Comparison of ENCODE assay signal across 16 cellular contexts in the genomic region with DNA sequence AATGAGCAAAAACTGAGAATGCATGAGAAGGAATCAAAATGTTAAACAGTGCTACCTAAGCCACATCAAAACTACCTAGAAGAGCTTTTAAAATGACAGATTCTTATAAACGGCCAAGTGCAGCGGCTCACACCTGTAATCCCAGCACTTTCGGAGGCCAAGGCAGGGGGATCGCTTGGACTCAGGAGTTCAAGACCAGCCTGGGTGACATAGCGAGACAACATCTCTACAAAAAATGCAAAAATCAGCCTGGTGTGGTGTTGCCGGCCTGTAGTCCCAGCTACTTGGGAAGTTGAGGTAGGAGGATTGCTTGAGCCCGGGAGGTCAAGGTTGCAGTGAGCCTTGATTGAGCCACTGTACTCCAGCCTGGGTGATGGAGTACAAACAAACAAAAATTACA. TPM values are rescaled to one million over a fixed set of nuclear protein-coding genes. Genes with fewer than 3 reads are reported as not detected.
DNase-seq lines count a peak whose midpoint lies in the region; ATAC-seq lines count a peak whose summit lies in the region.
"Had no signal": no experiment of that assay in that cellular context is flagged by ENCODE, and none has a peak within 500 bp of the region (broad histone marks: within the 10 kb centered on the region; RNA-seq: fewer than 3 reads in every experiment).

No MANE protein-coding gene starts in this region.

- H3K27me3 Mint-ChIP-seq in activated CD8-positive, alpha-beta memory T cell treated with anti-CD3 and anti-CD28 coated beads, Interleukin-2, amount 10 ng/mL, durations not matched to agents 7 days and 5 days: no peaks in the 10 kb centered on the region
- H3K27me3 Mint-ChIP-seq in T-cell (no peaks in the 10 kb centered on the region), immature natural killer cell (ENCODE audit: low read depth in 3 of 3) (peaks cover 2 to 3% (median 2%) of the 10 kb centered on the region in 3 donors)
- no peaks in the 10 kb centered on the region for H3K27me3 Mint-ChIP-seq in stimulated activated naive CD8-positive, alpha-beta T cell treated with anti-CD3 and anti-CD28 coated beads, Interleukin-15, Interleukin-2, amounts not matched to agents 100 ng/mL and 50 ng/mL, for 24 hours

- CTCF ChIA-PET in activated CD8-positive, alpha-beta memory T cell treated with anti-CD3 and anti-CD28 coated beads, Interleukin-2, amount 10 ng/mL, durations not matched to agents 7 days and 5 days (lab: Charles Lee): interaction anchor here (0.7 to 5.1 kb wide), 6 partner anchors 9 to 214 kb away, joined by 3 to 34 read pairs (median 6); a partner anchor contains a TSS
- CTCF ChIA-PET in T-cell (lab: Charles Lee): interaction anchor here in 1 of 2 donors (0.6 to 1.1 kb wide), 5 partner anchors 11 to 72 kb away, joined by 3 to 6 read pairs (median 3); no protein-coding TSS in a partner anchor

- peak overlapping the region; percentile 88 for H3K27ac Mint-ChIP-seq in activated CD8-positive, alpha-beta memory T cell treated with anti-CD3 and anti-CD28 coated beads, Interleukin-2, amount 10 ng/mL, durations not matched to agents 7 days and 5 days
- H3K27ac Mint-ChIP-seq in T-cell: peak overlapping the region; percentile 53 to 88
- H3K27ac Mint-ChIP-seq in immature natural killer cell: peak overlapping the region; percentile 70 to 93 (median 85)
- peak overlapping the region; percentile 97 for H3K27ac Mint-ChIP-seq in stimulated activated naive CD8-positive, alpha-beta T cell treated with anti-CD3 and anti-CD28 coated beads, Interleukin-15, Interleukin-2, amounts not matched to agents 100 ng/mL and 50 ng/mL, for 24 hours

- POLR2A ChIA-PET in T-cell (lab: Charles Lee): interaction anchor here (0.7 to 1.5 kb wide), 6 partner anchors 9 to 39 kb away, joined by 3 to 10 read pairs (median 3); no protein-coding TSS in a partner anchor

- H3K4me1 Mint-ChIP-seq in activated CD8-positive, alpha-beta memory T cell treated with anti-CD3 and anti-CD28 coated beads, Interleukin-2, amount 10 ng/mL, durations not matched to agents 7 days and 5 days: peaks cover 90% of the 10 kb centered on the region
- H3K4me1 Mint-ChIP-seq in T-cell: peaks cover 95 to 98% (median 96%) of the 10 kb centered on the region in 3 donors
- H3K4me1 Mint-ChIP-seq in immature natural killer cell: peaks cover 95 to 96% of the 10 kb centered on the region in 2 donors
- H3K4me1 Mint-ChIP-seq in stimulated activated naive CD8-positive, alpha-beta T cell treated with anti-CD3 and anti-CD28 coated beads, Interleukin-15, Interleukin-2, amounts not matched to agents 100 ng/mL and 50 ng/mL, for 24 hours (ENCODE audit: low read depth): peaks cover 100% of the 10 kb centered on the region

- H3K4me3 Mint-ChIP-seq in activated CD8-positive, alpha-beta memory T cell treated with anti-CD3 and anti-CD28 coated beads, Interleukin-2, amount 10 ng/mL, durations not matched to agents 7 days and 5 days: peak overlapping the region; percentile 61
- H3K4me3 Mint-ChIP-seq in T-cell (peak overlapping the region; percentile 45 to 74 (median 52)), immature natural killer cell (peak overlapping the region; percentile 27 to 71 (median 54))
- peak overlapping the region; percentile 51 for H3K4me3 Mint-ChIP-seq in stimulated activated naive CD8-positive, alpha-beta T cell treated with anti-CD3 and anti-CD28 coated beads, Interleukin-15, Interleukin-2, amounts not matched to agents 100 ng/mL and 50 ng/mL, for 24 hours

- no peaks in the 10 kb centered on the region for H3K9me3 Mint-ChIP-seq in activated CD8-positive, alpha-beta memory T cell treated with anti-CD3 and anti-CD28 coated beads, Interleukin-2, amount 10 ng/mL, durations not matched to agents 7 days and 5 days (ENCODE audit: low read depth)
- H3K9me3 Mint-ChIP-seq in T-cell: peaks cover 0 to 6% (median 0%) of the 10 kb centered on the region in 3 donors
- no peaks in the 10 kb centered on the region for H3K9me3 Mint-ChIP-seq in immature natural killer cell
- H3K9me3 Mint-ChIP-seq in stimulated activated naive CD8-positive, alpha-beta T cell treated with anti-CD3 and anti-CD28 coated beads, Interleukin-15, Interleukin-2, amounts not matched to agents 100 ng/mL and 50 ng/mL, for 24 hours: no peaks in the 10 kb centered on the region

- no peak for DNase-seq in activated CD8-positive, alpha-beta memory T cell treated with anti-CD3 and anti-CD28 coated beads, Interleukin-2, amount 10 ng/mL, durations not matched to agents 7 days and 5 days
- DNase-seq in activated CD8-positive, alpha-beta memory T cell treated with anti-CD3 and anti-CD28 coated beads, Interleukin-2, amount 50 U/mL, for 48 hours: no peak
- DNase-seq in T-cell: no peak
- DNase-seq in immature natural killer cell: no peak
- no peak for DNase-seq in nucleus accumbens (lab: John Stamatoyannopoulos, UW)
- no peak for DNase-seq in NCI-H2029 treated with DMSO at 0.1 percent for 48 hours (lab: John Stamatoyannopoulos, UW)
- DNase-seq in NCI-H82 (lab: John Stamatoyannopoulos, UW): no peak
- DNase-seq: ACHN, amygdala, lower lobe of right lung, NCI-H1436, PC-9, tibial artery had no signal

- ATAC-seq in activated CD8-positive, alpha-beta memory T cell treated with anti-CD3 and anti-CD28 coated beads, Interleukin-2, amount 10 ng/mL, durations not matched to agents 7 days and 5 days: no peak
- ATAC-seq in T-cell (replicated peaks in 1 of 4): no peak
- ATAC-seq: esophagus mucosa, K562, lower lobe of right lung had no signal

- H3K36me3 Mint-ChIP-seq in activated CD8-positive, alpha-beta memory T cell treated with anti-CD3 and anti-CD28 coated beads, Interleukin-2, amount 10 ng/mL, durations not matched to agents 7 days and 5 days: peaks cover 32% of the 10 kb centered on the region
- H3K36me3 Mint-ChIP-seq in T-cell: peaks cover 22% of the 10 kb centered on the region
- no peaks in the 10 kb centered on the region for H3K36me3 Mint-ChIP-seq in immature natural killer cell
- H3K36me3 Mint-ChIP-seq in stimulated activated naive CD8-positive, alpha-beta T cell treated with anti-CD3 and anti-CD28 coated beads, Interleukin-15, Interleukin-2, amounts not matched to agents 100 ng/mL and 50 ng/mL, for 24 hours (ENCODE audit: low read depth): peaks cover 56% of the 10 kb centered on the region

RNA-seq across cellular contexts. Expression of a gene that starts 13.4 kb away (rescaled TPM):
- 100 to 1,000 TPM; 153 to 167 TPM for total RNA-seq in activated CD8-positive, alpha-beta memory T cell treated with anti-CD3 and anti-CD28 coated beads, Interleukin-2, amount 10 ng/mL, durations not matched to agents 7 days and 5 days
- total RNA-seq in T-cell: 100 to 1,000 TPM; 166 to 211 (median 182) TPM
- polyA plus RNA-seq in immature natural killer cell: 100 to 1,000 TPM; 113 to 136 (median 135) TPM

RNA-seq across cellular contexts. Expression of a gene that starts 24.1 kb away (rescaled TPM):
- 10 to 100 TPM; 24.6 to 25.6 TPM for total RNA-seq in activated CD8-positive, alpha-beta memory T cell treated with anti-CD3 and anti-CD28 coated beads, Interleukin-2, amount 10 ng/mL, durations not matched to agents 7 days and 5 days
- total RNA-seq in T-cell: 10 to 100 TPM; 21.3 to 29.1 (median 22.1) TPM
- polyA plus RNA-seq in immature natural killer cell: 1 to 10 TPM; 3.4 to 9.5 (median 5.9) TPM
